Comparison of ENCODE assay signal across 12 cellular contexts in the genomic region with DNA sequence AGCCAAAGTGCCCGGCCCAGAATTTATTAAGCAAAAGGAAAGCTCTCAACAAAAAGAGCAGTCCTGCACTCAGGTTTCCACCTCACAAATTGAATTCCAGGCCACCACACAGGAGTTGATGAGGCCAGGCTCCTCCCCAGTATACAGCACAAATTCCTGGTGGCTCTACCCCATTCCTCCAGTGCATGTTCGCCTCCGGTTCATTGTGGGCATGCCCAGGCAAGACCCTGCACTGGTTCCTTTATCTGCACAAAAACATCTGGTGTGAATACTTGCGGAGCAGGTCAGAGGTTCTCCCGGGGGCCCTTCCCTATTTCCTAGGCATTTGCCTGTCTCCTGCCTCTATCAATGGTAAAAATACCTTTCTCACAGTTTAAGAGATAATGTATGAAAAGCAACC.
DNase-seq lines count a peak whose midpoint lies in the region; ATAC-seq and TF ChIP-seq lines count a peak whose summit lies in the region.
"Had no signal": no experiment of that assay in that cellular context is flagged by ENCODE, and none has a peak within 500 bp of the region (broad histone marks: within the 10 kb centered on the region; RNA-seq: fewer than 3 reads in every experiment).

No MANE protein-coding gene starts in this region.

- H2BK5ac ChIP-seq in H9 (ENCODE audit: insufficient read length, low read length), result no peak overlapping the region

- no peak overlapping the region for H4K5ac ChIP-seq in H9 (ENCODE audit: insufficient read length, low read depth, low read length)

- H3K4me2 ChIP-seq in H9 (ENCODE audit: insufficient read depth, insufficient read length, low read length), result no peak overlapping the region

- H3K4me3 ChIP-seq in fibroblast of mammary gland (ENCODE audit: control insufficient read depth, low read depth, low read length) (no peak overlapping the region), right atrium auricular region (no peak overlapping the region)
- H3K4me3 ChIP-seq: tibial nerve had no signal

- no peaks in the 10 kb centered on the region for H3K79me2 ChIP-seq in H9 (ENCODE audit: insufficient read depth, low read length)

- in situ Hi-C loops in SK-MEL-5 (cut with HindIII; ENCODE audit: low pct_unique_long_range_greater_than_20kb, low sequenced_read_pairs), result no loop called here

- TF ChIP-seq CTCF in H9 (conservative IDR thresholded peaks at IDR 0.05), result no peak
- no peak for TF ChIP-seq CTCF in fibroblast of mammary gland (conservative IDR thresholded peaks at IDR 0.05; ENCODE audit: control insufficient read depth, insufficient read depth, low read depth, low read length)
- no peak for TF ChIP-seq CTCF in right atrium auricular region (IDR thresholded peaks at IDR 0.05)
- TF ChIP-seq CTCF in CD14-positive monocyte (IDR thresholded peaks at IDR 0.05), result no peak

- no CpG with 5 or more reads among the region's 5 CpGs for WGBS in H9 (ENCODE audit: extremely low coverage, insufficient read length, low lambda C conversion rate)

- H4K20me1 ChIP-seq in H9 (ENCODE audit: control insufficient read depth, insufficient read depth, insufficient read length), result no peaks in the 10 kb centered on the region

- H2AK5ac ChIP-seq in H9 (ENCODE audit: insufficient read length, low read length), result no peak overlapping the region

- H4K8ac ChIP-seq in H9 (replicated peaks; ENCODE audit: insufficient read length, low read depth, low read length), result no peak overlapping the region

- H2BK20ac ChIP-seq in H9 (ENCODE audit: low read depth, low read length, poor library complexity, severe bottlenecking), result no peak overlapping the region

- ATAC-seq in GM18861 (IDR thresholded peaks at IDR 0.05; ENCODE audit: unreplicated experiment), result no peak

- H3K9ac ChIP-seq in H9 (ENCODE audit: extremely low read depth, insufficient read length, low read length), result no peak overlapping the region

- no peak overlapping the region for H2BK15ac ChIP-seq in H9 (ENCODE audit: low read depth, low read length)

- H3K27me3 ChIP-seq in H9 (ENCODE audit: insufficient read depth, low read length) (no peaks in the 10 kb centered on the region), right atrium auricular region (no peaks in the 10 kb centered on the region)
- H3K27me3 ChIP-seq: tibial nerve had no signal

- H3K18ac ChIP-seq in H9 (ENCODE audit: insufficient read length, low read depth, low read length), result no peak overlapping the region

- H3K9me3 ChIP-seq in H9 (ENCODE audit: control insufficient read depth, low read depth, low read length) (no peaks in the 10 kb centered on the region), right atrium auricular region (no peaks in the 10 kb centered on the region)
- H3K9me3 ChIP-seq: tibial nerve had no signal

- H4K91ac ChIP-seq in H9 (ENCODE audit: insufficient read length, low read depth, low read length), result no peak overlapping the region

- no peaks in the 10 kb centered on the region for H3K36me3 ChIP-seq in right atrium auricular region
- H3K36me3 ChIP-seq: tibial nerve had no signal

- H3K56ac ChIP-seq in H9 (ENCODE audit: insufficient read length, low read depth, low read length), result no peak overlapping the region

- intact Hi-C loops in posterior vena cava (cut with DNase I) (no loop called here), CD14-positive monocyte (cut with micrococcal nuclease) (no loop called here)

- H3K36me3 Mint-ChIP-seq in H9 (ENCODE audit: insufficient read depth in 1 of 3, low read depth in 3 of 3), result peaks cover 0 to 10% (median 0%) of the 10 kb centered on the region in 3 experiments; a peak in 3 of 7 replicates
- no peaks in the 10 kb centered on the region for H3K36me3 Mint-ChIP-seq in CD14-positive monocyte

- H2BK120ac ChIP-seq in H9 (ENCODE audit: low read depth, low read length, poor library complexity, severe bottlenecking), result no peak overlapping the region

- H3K4me1 ChIP-seq in H9 (ENCODE audit: insufficient read depth, low read length) (no peaks in the 10 kb centered on the region), right atrium auricular region (no peaks in the 10 kb centered on the region)
- H3K4me1 ChIP-seq: tibial nerve had no signal

- H3T11ph ChIP-seq in H9 (ENCODE audit: low read length), result peak overlapping the region; percentile 67

- H2BK12ac ChIP-seq in H9 (ENCODE audit: insufficient read length, low read depth, low read length), result no peak overlapping the region

- H3K4me3 Mint-ChIP-seq in H9 (no peak overlapping the region), CD14-positive monocyte (no peak overlapping the region)
- H3K4me3 Mint-ChIP-seq: activated CD4-positive, alpha-beta memory T cell treated with anti-CD3 and anti-CD28 coated beads, Interleukin-2, amount 10 ng/mL, durations not matched to agents 7 days and 5 days had no signal

- no peak overlapping the region for H2AFZ ChIP-seq in H9 (ENCODE audit: low read length)

- peak overlapping the region; percentile 40; the same call in 1 of the 2 replicates for H3K14ac ChIP-seq in H9 (ENCODE audit: insufficient read depth, low read length)

- H3K27me3 Mint-ChIP-seq in H9 (ENCODE audit: low read depth) (no peaks in the 10 kb centered on the region), CD14-positive monocyte (ENCODE audit: low read depth in 3 of 3) (peaks cover 0 to 2% (median 0%) of the 10 kb centered on the region in 3 donors)
- H3K27me3 Mint-ChIP-seq: activated CD4-positive, alpha-beta memory T cell treated with anti-CD3 and anti-CD28 coated beads, Interleukin-2, amount 10 ng/mL, durations not matched to agents 7 days and 5 days had no signal

- H3K23ac ChIP-seq in H9 (ENCODE audit: insufficient read length, low read depth, low read length), result no peak overlapping the region

- H3K9me3 Mint-ChIP-seq in H9 (no peaks in the 10 kb centered on the region; a peak in 1 of 5 replicates), CD14-positive monocyte (peaks cover 4 to 17% (median 7%) of the 10 kb centered on the region in 7 donors)
- H3K9me3 Mint-ChIP-seq: activated CD4-positive, alpha-beta memory T cell treated with anti-CD3 and anti-CD28 coated beads, Interleukin-2, amount 10 ng/mL, durations not matched to agents 7 days and 5 days had no signal

- no peak overlapping the region; the same call in 1 of the 2 replicates for H3K4ac ChIP-seq in H9 (ENCODE audit: low read depth, low read length)

- H3K27ac Mint-ChIP-seq in H9 (peak overlapping the region; percentile 63 to 96 (median 85); a peak in 5 of 7 replicates), CD14-positive monocyte (peak overlapping the region in 1 of 7 donors; percentile 54)
- H3K27ac Mint-ChIP-seq: activated CD4-positive, alpha-beta memory T cell treated with anti-CD3 and anti-CD28 coated beads, Interleukin-2, amount 10 ng/mL, durations not matched to agents 7 days and 5 days had no signal

- no peaks in the 10 kb centered on the region for H3K23me2 ChIP-seq in H9 (ENCODE audit: insufficient read length, low read depth, low read length, poor library complexity, severe bottlenecking)

- H3K27ac ChIP-seq in H9 (ENCODE audit: insufficient read length, low read depth, low read length) (no peak overlapping the region), right atrium auricular region (no peak overlapping the region)
- H3K27ac ChIP-seq: tibial nerve had no signal

- H3K4me1 Mint-ChIP-seq in H9, result peaks cover 26 to 31% of the 10 kb centered on the region in 2 experiments
- no peaks in the 10 kb centered on the region for H3K4me1 Mint-ChIP-seq in CD14-positive monocyte
- H3K4me1 Mint-ChIP-seq: activated CD4-positive, alpha-beta memory T cell treated with anti-CD3 and anti-CD28 coated beads, Interleukin-2, amount 10 ng/mL, durations not matched to agents 7 days and 5 days had no signal

- DNase-seq in H9 (peak; percentile 89), SK-MEL-5 (ENCODE audit: low read depth, low spot score) (peak; percentile 7), fibroblast of mammary gland (ENCODE audit: low read depth) (peak; percentile 41), posterior vena cava (ENCODE audit: low spot score) (peak; percentile 58), right atrium auricular region (ENCODE audit: low spot score) (no peak), CD14-positive monocyte (ENCODE audit: low spot score) (no peak)
- DNase-seq in activated T-cell treated with anti-CD3 and anti-CD28 coated beads, Interleukin-2, amount 50 U/mL, for 1 hour, result no peak
- DNase-seq: activated CD4-positive, alpha-beta memory T cell treated with anti-CD3 and anti-CD28 coated beads, Interleukin-2, amount 10 ng/mL, durations not matched to agents 7 days and 5 days; aorta; kidney glomerular epithelial cell had no signal

- no peaks in the 10 kb centered on the region for H3K79me1 ChIP-seq in H9 (ENCODE audit: insufficient read depth, low read depth, low read length, poor library complexity, severe bottlenecking)

Comparison
In these comparisons a context has a peak if more than half of its experiments do, and no peak if none do; other contexts are left out.
1. DNase-seq: peak in H9 (single experiment), SK-MEL-5 (single experiment), fibroblast of mammary gland (single experiment) and posterior vena cava (single experiment); none in activated T-cell treated with anti-CD3 and anti-CD28 coated beads, Interleukin-2, amount 50 U/mL, for 1 hour (single experiment), right atrium auricular region (single experiment) and CD14-positive monocyte (single experiment).